Comparison of ENCODE assay signal across 8 cellular contexts in the genomic region with DNA sequence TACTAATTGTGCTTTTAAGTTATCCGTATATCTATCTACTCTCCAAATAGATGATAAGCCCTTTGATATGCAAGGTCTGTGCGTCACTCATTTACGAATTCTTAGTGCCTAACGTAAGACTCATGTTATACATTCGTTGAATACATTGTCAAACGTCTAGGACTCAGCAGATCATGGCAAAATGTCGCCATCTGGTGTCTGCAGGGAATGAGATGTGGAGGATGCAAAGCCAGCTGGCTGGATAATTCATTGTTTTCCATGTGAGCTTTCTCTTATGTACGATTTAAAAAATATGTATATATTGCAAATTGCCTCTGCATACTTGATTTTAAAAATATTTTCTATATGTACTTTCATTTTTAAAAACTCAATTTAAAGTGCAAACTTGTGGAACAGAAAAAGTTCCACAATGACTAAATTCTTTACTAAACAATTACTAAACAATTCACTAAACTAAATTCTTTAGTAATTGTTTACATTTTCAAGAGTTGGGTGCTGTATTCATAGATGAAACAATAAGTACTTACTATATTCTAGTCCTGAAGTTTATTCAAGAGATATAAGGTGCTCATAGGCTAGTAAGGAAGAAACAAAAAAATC. TPM values are rescaled to one million over a fixed set of nuclear protein-coding genes. Genes with fewer than 3 reads are reported as not detected.
DNase-seq lines count a peak whose midpoint lies in the region; ATAC-seq and TF ChIP-seq lines count a peak whose summit lies in the region.

No MANE protein-coding gene starts in this region.

- H3K27ac ChIP-seq in WERI-Rb-1 (no peak overlapping the region), breast epithelium (no peak overlapping the region)

- peak; percentile 58 for ATAC-seq in GM19463 (IDR thresholded peaks at IDR 0.05; ENCODE audit: unreplicated experiment)
- ATAC-seq in GM19397 (IDR thresholded peaks at IDR 0.05; ENCODE audit: unreplicated experiment): no peak

- no peaks in the 10 kb centered on the region for H3K9me3 ChIP-seq in WERI-Rb-1 (ENCODE audit: severe bottlenecking)
- H3K9me3 ChIP-seq in breast epithelium: no peaks in the 10 kb centered on the region

- TF ChIP-seq POLR2A in breast epithelium (IDR thresholded peaks at IDR 0.05): no peak

- DNase-seq in CD1c-positive myeloid dendritic cell (ENCODE audit: extremely low spot score): peak; percentile 54
- peak; percentile 61 for DNase-seq in NCI-H2029 (lab: John Stamatoyannopoulos, UW)
- peak; percentile 81 for DNase-seq in WERI-Rb-1
- DNase-seq in breast epithelium (ENCODE audit: low spot score in 2 of 2): peak in 1 of 2 donors; percentile 32
- peak; percentile 16 for DNase-seq in kidney epithelial cell (ENCODE audit: low read depth)
- DNase-seq in stimulated activated CD4-positive, alpha-beta T cell treated with anti-CD3 and anti-CD28 coated beads, TNF-alpha, amount 100 ng/mL, for 1 hour (ENCODE audit: low read depth in 3 of 3, low spot score in 1 of 3): peak in 2 of 3 donors; percentile 9 to 31

- TF ChIP-seq CTCF in WERI-Rb-1 (IDR thresholded peaks at IDR 0.05; ENCODE audit: low read depth, low read length): peak; percentile 68
- peak in 2 of 3 donors; percentile 55 to 56 for TF ChIP-seq CTCF in breast epithelium (IDR thresholded peaks at IDR 0.05)
- peak; percentile 74 for TF ChIP-seq CTCF in kidney epithelial cell (IDR thresholded peaks at IDR 0.05; ENCODE audit: insufficient read depth, low read length, poor library complexity, severe bottlenecking)

- H3K36me3 ChIP-seq in WERI-Rb-1 (no peaks in the 10 kb centered on the region), breast epithelium (no peaks in the 10 kb centered on the region), kidney epithelial cell (ENCODE audit: control insufficient read depth, insufficient read depth, low read length) (no peaks in the 10 kb centered on the region)

- H3K4me3 ChIP-seq in WERI-Rb-1 (ENCODE audit: low read depth, low read length) (no peak overlapping the region), breast epithelium (no peak overlapping the region), kidney epithelial cell (ENCODE audit: low read depth, low read length) (no peak overlapping the region)

- H3K4me1 ChIP-seq in breast epithelium: no peaks in the 10 kb centered on the region

- intact Hi-C loops in breast epithelium (cut with DNase I; ENCODE audit: low total_unique reads): loop anchor here (5.0 kb wide), 1 partner anchor 1090 kb away; no protein-coding TSS in a partner anchor

- H3K27me3 ChIP-seq in WERI-Rb-1 (ENCODE audit: insufficient read depth, low read depth, severe bottlenecking) (no peaks in the 10 kb centered on the region), breast epithelium (peaks cover 0 to 6% of the 10 kb centered on the region in 2 donors), kidney epithelial cell (ENCODE audit: control insufficient read depth, insufficient read depth, low read length) (peaks cover 4% of the 10 kb centered on the region)

RNA-seq across cellular contexts. Expression of a gene that starts 33.8 kb away (rescaled TPM):
- total RNA-seq in breast epithelium (10 to 100 TPM in 2 of 3 donors, 1 to 10 TPM in 1; 7.0 to 12.9 (median 12.1) TPM), kidney epithelial cell (10.5 and 20.1 TPM in 2 replicates)

RNA-seq across cellular contexts. Expression of a gene that starts 46.6 kb away (rescaled TPM):
- total RNA-seq in breast epithelium (not detected), kidney epithelial cell (not detected in 2 replicates)

RNA-seq across cellular contexts. Expression of a gene that starts 53.3 kb away (rescaled TPM):
- total RNA-seq in breast epithelium (1 to 10 TPM; 1.9 to 2.6 (median 1.9) TPM), kidney epithelial cell (2.1 and 2.4 TPM in 2 replicates)
